In the genomic region with DNA sequence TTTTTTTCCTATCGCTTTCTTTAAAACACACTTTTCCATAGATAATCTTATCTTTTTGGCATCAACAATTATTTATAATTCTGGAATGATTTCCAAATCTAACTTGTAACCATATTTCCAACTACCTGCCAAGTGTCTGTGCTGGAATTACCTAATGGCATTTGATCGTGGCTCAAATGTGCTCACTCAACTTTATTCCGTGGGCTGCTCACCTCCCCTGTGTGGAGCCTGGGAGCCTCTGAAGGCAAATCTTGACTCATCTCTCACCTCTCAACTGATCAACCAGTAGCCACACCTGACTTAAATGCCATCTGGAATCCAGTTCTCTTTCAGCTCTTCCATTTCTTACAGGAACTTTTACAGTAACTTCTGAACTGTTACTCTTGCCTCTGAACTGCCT, we compare ENCODE assay signal across 26 cellular contexts.
"Had no signal": no experiment of that assay in that cellular context is flagged by ENCODE, and none has a peak within 500 bp of the region (broad histone marks: within the 10 kb centered on the region; RNA-seq: fewer than 3 reads in every experiment).

No MANE protein-coding gene starts in this region.

- H3K4me3 Mint-ChIP-seq: nephron; neural progenitor cell; stimulated activated effector memory CD8-positive, alpha-beta T cell treated with anti-CD3 and anti-CD28 coated beads, Interleukin-12 subunit alpha, Interleukin-12 subunit beta, amount 100 ng/mL, for 72 hours; stimulated activated naive B cell treated with anti-CD40 and anti-IgM and Interleukin-4, amounts not matched to agents 10 μg/mL and 1 μg/mL and 100 μg/mL, for 72 hours; stimulated activated naive CD8-positive, alpha-beta T cell treated with anti-CD3 and anti-CD28 coated beads, Interleukin-15, Interleukin-2, amounts not matched to agents 100 ng/mL and 50 ng/mL, for 24 hours had no signal

- H2AFZ ChIP-seq: neural progenitor cell, parathyroid adenoma had no signal

- H3K36me3 Mint-ChIP-seq: neural progenitor cell; stimulated activated effector memory CD8-positive, alpha-beta T cell treated with anti-CD3 and anti-CD28 coated beads, Interleukin-12 subunit alpha, Interleukin-12 subunit beta, amount 100 ng/mL, for 72 hours; stimulated activated naive B cell treated with anti-CD40 and anti-IgM and Interleukin-4, amounts not matched to agents 10 μg/mL and 1 μg/mL and 100 μg/mL, for 72 hours had no signal

- H3K4me3 ChIP-seq: neural progenitor cell, ovary, psoas muscle, right lobe of liver, sigmoid colon, stomach, thoracic aorta, thyroid gland, tibial nerve, upper lobe of left lung, vagina had no signal

- DNase-seq: occipital lobe; ovary; posterior cingulate gyrus; psoas muscle; right cardiac atrium; right lobe of liver; sigmoid colon; stimulated activated CD4-positive, alpha-beta T cell treated with anti-CD3 and anti-CD28 coated beads, Interleukin-15, amount 100 ng/mL, for 24 hours; stimulated activated CD4-positive, alpha-beta T cell treated with anti-CD3 and anti-CD28 coated beads, Interleukin-2, amount 100 ng/mL, for 24 hours; stimulated activated CD4-positive, alpha-beta T cell treated with anti-CD3 and anti-CD28 coated beads, Interleukin-2, amount 100 ng/mL, for 48 hours; stimulated activated CD4-positive, alpha-beta T cell treated with anti-CD3 and anti-CD28 coated beads, Interleukin-4, amount 100 ng/mL, for 24 hours; stimulated activated naive B cell treated with anti-CD40 and anti-IgM and Interleukin-4, amounts not matched to agents 10 μg/mL and 1 μg/mL and 100 μg/mL, for 72 hours; stimulated activated naive CD4-positive, alpha-beta T cell treated with Interleukin-2 at 50 U/mL for 16 hours; stomach; thyroid gland; trophoblast cell; upper lobe of left lung had no signal

- H3K4me1 Mint-ChIP-seq: neural progenitor cell; stimulated activated effector memory CD8-positive, alpha-beta T cell treated with anti-CD3 and anti-CD28 coated beads, Interleukin-12 subunit alpha, Interleukin-12 subunit beta, amount 100 ng/mL, for 72 hours; stimulated activated naive B cell treated with anti-CD40 and anti-IgM and Interleukin-4, amounts not matched to agents 10 μg/mL and 1 μg/mL and 100 μg/mL, for 72 hours had no signal

- ATAC-seq: psoas muscle; right cardiac atrium; right lobe of liver; stimulated activated effector memory CD8-positive, alpha-beta T cell treated with anti-CD3 and anti-CD28 coated beads, Interleukin-12 subunit alpha, Interleukin-12 subunit beta, amount 100 ng/mL, for 72 hours; stimulated activated naive B cell treated with anti-CD40 and anti-IgM and Interleukin-4, amounts not matched to agents 10 μg/mL and 1 μg/mL and 100 μg/mL, for 72 hours had no signal

- H3K36me3 ChIP-seq: neural progenitor cell, ovary, right lobe of liver, sigmoid colon, stomach, thoracic aorta, thyroid gland, tibial nerve, upper lobe of left lung, vagina had no signal

- H3K4me2 ChIP-seq: neural progenitor cell had no signal

- H3K27ac ChIP-seq: neural progenitor cell, ovary, parathyroid adenoma, psoas muscle, right lobe of liver, sigmoid colon, stomach, thoracic aorta, thyroid gland, tibial nerve, upper lobe of left lung, vagina had no signal

- H3K27ac Mint-ChIP-seq: nephron; neural progenitor cell; progenitor cell of endocrine pancreas; stimulated activated effector memory CD8-positive, alpha-beta T cell treated with anti-CD3 and anti-CD28 coated beads, Interleukin-12 subunit alpha, Interleukin-12 subunit beta, amount 100 ng/mL, for 72 hours; stimulated activated naive B cell treated with anti-CD40 and anti-IgM and Interleukin-4, amounts not matched to agents 10 μg/mL and 1 μg/mL and 100 μg/mL, for 72 hours; stimulated activated naive CD8-positive, alpha-beta T cell treated with anti-CD3 and anti-CD28 coated beads, Interleukin-15, Interleukin-2, amounts not matched to agents 100 ng/mL and 50 ng/mL, for 24 hours had no signal

- H3K9ac ChIP-seq: neural progenitor cell, parathyroid adenoma had no signal

- H3K27me3 ChIP-seq: neural progenitor cell, ovary, right lobe of liver, sigmoid colon, stomach, thyroid gland, tibial nerve, upper lobe of left lung, vagina had no signal

- H3K4me1 ChIP-seq: neural progenitor cell, psoas muscle, right lobe of liver, thyroid gland, upper lobe of left lung had no signal

- H3K9me3 Mint-ChIP-seq: nephron; neural progenitor cell; stimulated activated naive B cell treated with anti-CD40 and anti-IgM and Interleukin-4, amounts not matched to agents 10 μg/mL and 1 μg/mL and 100 μg/mL, for 72 hours; stimulated activated naive CD8-positive, alpha-beta T cell treated with anti-CD3 and anti-CD28 coated beads, Interleukin-15, Interleukin-2, amounts not matched to agents 100 ng/mL and 50 ng/mL, for 24 hours had no signal

- H3K9me3 ChIP-seq: ovary, psoas muscle, right lobe of liver, sigmoid colon, stomach, thoracic aorta, thyroid gland, tibial nerve, upper lobe of left lung, vagina had no signal

- H3K27me3 Mint-ChIP-seq: progenitor cell of endocrine pancreas; stimulated activated naive B cell treated with anti-CD40 and anti-IgM and Interleukin-4, amounts not matched to agents 10 μg/mL and 1 μg/mL and 100 μg/mL, for 72 hours; stimulated activated naive CD8-positive, alpha-beta T cell treated with anti-CD3 and anti-CD28 coated beads, Interleukin-15, Interleukin-2, amounts not matched to agents 100 ng/mL and 50 ng/mL, for 24 hours had no signal
